8 cellular contexts compared by ENCODE assay signal in genomic region chr14:73729015-73729330, GRCh38. TPM values are rescaled to one million over a fixed set of nuclear protein-coding genes. Genes with fewer than 3 reads are reported as not detected.
A peak's percentile ranks its signal among the peaks of the same experiment; 100 is the strongest.
DNase-seq lines count a peak whose midpoint lies in the region; ATAC-seq and TF ChIP-seq lines count a peak whose summit lies in the region.

No MANE protein-coding gene starts in this region.

- no peak overlapping the region for H2AFZ ChIP-seq in mesenchymal stem cell (ENCODE audit: low read depth, low read length)

- H3K23ac ChIP-seq in mesenchymal stem cell (ENCODE audit: low read length in 2 of 2), result no peak overlapping the region

- 86% methylated on average over 1 of the region's 1 CpG for WGBS in mesenchymal stem cell
- WGBS in suprapubic skin, result 86% methylated on average over 1 of the region's 1 CpG

- H3K9ac ChIP-seq in mesenchymal stem cell (ENCODE audit: low read length), result peak overlapping the region; percentile 69

- no peak overlapping the region for H3K4me3 Mint-ChIP-seq in activated CD8-positive, alpha-beta memory T cell treated with anti-CD3 and anti-CD28 coated beads, Interleukin-2, amount 10 ng/mL, durations not matched to agents 7 days and 5 days

- no peak overlapping the region for H4K8ac ChIP-seq in mesenchymal stem cell (ENCODE audit: low read length)

- no peak for DNase-seq in activated CD8-positive, alpha-beta memory T cell treated with anti-CD3 and anti-CD28 coated beads, Interleukin-2, amount 10 ng/mL, durations not matched to agents 7 days and 5 days
- DNase-seq in activated CD8-positive, alpha-beta memory T cell treated with anti-CD3 and anti-CD28 coated beads, Interleukin-2, amount 50 U/mL, for 48 hours, result no peak
- DNase-seq in activated naive CD4-positive, alpha-beta T cell treated with anti-CD3 and anti-CD28 coated beads, Interleukin-2, amount 50 U/mL, for 72 hours (ENCODE audit: low spot score in 2 of 2), result no peak
- DNase-seq in mesenchymal stem cell (no peak), suprapubic skin (ENCODE audit: low spot score in 2 of 2) (no peak), HCEC 1CT (no peak)

- no peak overlapping the region for H2BK12ac ChIP-seq in mesenchymal stem cell (ENCODE audit: low read length in 2 of 2)

- H3K4me2 ChIP-seq in mesenchymal stem cell (ENCODE audit: low read length, poor library complexity, severe bottlenecking), result no peak overlapping the region

- peaks cover 37% of the 10 kb centered on the region for H3K4me1 ChIP-seq in mesenchymal stem cell (ENCODE audit: control insufficient read depth, insufficient read depth, low read depth, low read length)
- H3K4me1 ChIP-seq in suprapubic skin, result peaks cover 68% of the 10 kb centered on the region

- no peak overlapping the region for H3K4me3 ChIP-seq in mesenchymal stem cell (ENCODE audit: insufficient read depth in 1 of 2, low read depth in 1 of 2, low read length in 2 of 2)
- H3K4me3 ChIP-seq in suprapubic skin, result no peak overlapping the region

- H3K27ac ChIP-seq in mesenchymal stem cell (ENCODE audit: low read length, poor library complexity, severe bottlenecking) (peak overlapping the region; percentile 2), suprapubic skin (peak overlapping the region; percentile 48)

- H3K27ac Mint-ChIP-seq in activated CD8-positive, alpha-beta memory T cell treated with anti-CD3 and anti-CD28 coated beads, Interleukin-2, amount 10 ng/mL, durations not matched to agents 7 days and 5 days, result peak overlapping the region; percentile 78
- peak overlapping the region; percentile 77 to 95 for H3K27ac Mint-ChIP-seq in activated naive CD4-positive, alpha-beta T cell treated with anti-CD3 and anti-CD28 coated beads, Interleukin-2, amount 50 U/mL, for 72 hours

- peak; percentile 29 for ATAC-seq in activated CD8-positive, alpha-beta memory T cell treated with anti-CD3 and anti-CD28 coated beads, Interleukin-2, amount 10 ng/mL, durations not matched to agents 7 days and 5 days
- ATAC-seq in activated naive CD4-positive, alpha-beta T cell treated with anti-CD3 and anti-CD28 coated beads, Interleukin-2, amount 50 U/mL, for 72 hours, result peak; percentile 20 to 28
- ATAC-seq in HG02588 (IDR thresholded peaks at IDR 0.05; ENCODE audit: unreplicated experiment), result no peak
- ATAC-seq in GM21367 (IDR thresholded peaks at IDR 0.05; ENCODE audit: unreplicated experiment), result no peak

- H2BK15ac ChIP-seq in mesenchymal stem cell (ENCODE audit: low read depth, poor library complexity, severe bottlenecking), result no peak overlapping the region

- CTCF ChIA-PET in activated CD8-positive, alpha-beta memory T cell treated with anti-CD3 and anti-CD28 coated beads, Interleukin-2, amount 10 ng/mL, durations not matched to agents 7 days and 5 days (lab: Charles Lee), result interaction anchor here (0.8 to 9.7 kb wide), 30 partner anchors 9 to 221 kb away, joined by 3 to 136 read pairs (median 6); partner anchors contain the start of genes COQ6, FAM161B and ZNF410

- H3K27me3 ChIP-seq in mesenchymal stem cell (ENCODE audit: control insufficient read depth in 1 of 2, insufficient read depth in 1 of 2, low read length in 2 of 2) (no peaks in the 10 kb centered on the region), suprapubic skin (no peaks in the 10 kb centered on the region)

- no peak for TF ChIP-seq CTCF in suprapubic skin (IDR thresholded peaks at IDR 0.05)

- no peak overlapping the region for H2BK5ac ChIP-seq in mesenchymal stem cell (ENCODE audit: low read depth, low read length, poor library complexity, severe bottlenecking)

- no peaks in the 10 kb centered on the region for H3K9me3 ChIP-seq in mesenchymal stem cell (ENCODE audit: control insufficient read depth, low read length)
- no peaks in the 10 kb centered on the region for H3K9me3 ChIP-seq in suprapubic skin

- no peak overlapping the region for H2AK5ac ChIP-seq in mesenchymal stem cell (ENCODE audit: low read length, severe bottlenecking)

- H4K91ac ChIP-seq in mesenchymal stem cell (ENCODE audit: low read length), result no peak overlapping the region

- peaks cover 25% of the 10 kb centered on the region for H3K79me1 ChIP-seq in mesenchymal stem cell (replicated peaks; ENCODE audit: low read length, poor library complexity, severe bottlenecking)

- H2BK120ac ChIP-seq in mesenchymal stem cell (ENCODE audit: low read depth, low read length), result no peak overlapping the region

- no peak for TF ChIP-seq POLR2A in suprapubic skin (IDR thresholded peaks at IDR 0.05)

- no peak overlapping the region for H3K18ac ChIP-seq in mesenchymal stem cell (ENCODE audit: low read depth in 1 of 2, low read length in 2 of 2)

- H3K4ac ChIP-seq in mesenchymal stem cell (ENCODE audit: low read depth in 1 of 2, low read length in 2 of 2), result no peak overlapping the region

- no peaks in the 10 kb centered on the region for H3K9me3 Mint-ChIP-seq in activated CD8-positive, alpha-beta memory T cell treated with anti-CD3 and anti-CD28 coated beads, Interleukin-2, amount 10 ng/mL, durations not matched to agents 7 days and 5 days (ENCODE audit: low read depth)
- H3K9me3 Mint-ChIP-seq in activated naive CD4-positive, alpha-beta T cell treated with anti-CD3 and anti-CD28 coated beads, Interleukin-2, amount 50 U/mL, for 72 hours, result no peaks in the 10 kb centered on the region

- H3K27me3 Mint-ChIP-seq in activated CD8-positive, alpha-beta memory T cell treated with anti-CD3 and anti-CD28 coated beads, Interleukin-2, amount 10 ng/mL, durations not matched to agents 7 days and 5 days, result no peaks in the 10 kb centered on the region

- no peak for TF ChIP-seq EP300 in suprapubic skin (IDR thresholded peaks at IDR 0.05)

- H3K36me3 Mint-ChIP-seq in activated CD8-positive, alpha-beta memory T cell treated with anti-CD3 and anti-CD28 coated beads, Interleukin-2, amount 10 ng/mL, durations not matched to agents 7 days and 5 days, result peaks cover 51% of the 10 kb centered on the region
- H3K36me3 Mint-ChIP-seq in activated naive CD4-positive, alpha-beta T cell treated with anti-CD3 and anti-CD28 coated beads, Interleukin-2, amount 50 U/mL, for 72 hours, result peaks cover 24 to 35% of the 10 kb centered on the region in 2 donors

- H3K14ac ChIP-seq in mesenchymal stem cell (ENCODE audit: low read length in 2 of 2), result no peak overlapping the region

- peaks cover 42% of the 10 kb centered on the region for H3K4me1 Mint-ChIP-seq in activated CD8-positive, alpha-beta memory T cell treated with anti-CD3 and anti-CD28 coated beads, Interleukin-2, amount 10 ng/mL, durations not matched to agents 7 days and 5 days

- H3K36me3 ChIP-seq in mesenchymal stem cell (ENCODE audit: control insufficient read depth in 1 of 2, insufficient read depth in 2 of 2, low read depth in 1 of 2, low read length in 2 of 2) (peaks cover 61 to 67% of the 10 kb centered on the region in 2 experiments), suprapubic skin (peaks cover 81% of the 10 kb centered on the region)

RNA-seq across cellular contexts. Expression of gene PNMA1, which starts 14.8 kb away (rescaled TPM):
- 10 to 100 TPM; 27.1 to 36.6 TPM for total RNA-seq in activated CD8-positive, alpha-beta memory T cell treated with anti-CD3 and anti-CD28 coated beads, Interleukin-2, amount 10 ng/mL, durations not matched to agents 7 days and 5 days
- total RNA-seq in activated naive CD4-positive, alpha-beta T cell treated with anti-CD3 and anti-CD28 coated beads, Interleukin-2, amount 50 U/mL, for 72 hours, result 10 to 100 TPM; 26.7 to 29.2 TPM
- polyA plus RNA-seq in mesenchymal stem cell (2013, experiment 1 of 2), result 53.1 TPM
- 53.5 TPM for polyA plus RNA-seq in mesenchymal stem cell (2013, experiment 2 of 2)
- 1 to 10 TPM; 5.2 to 9.8 (median 6.4) TPM for total RNA-seq in suprapubic skin

Comparison
In these comparisons a context has a peak if more than half of its experiments do, and no peak if none do; other contexts are left out.
1. ATAC-seq: peak in activated CD8-positive, alpha-beta memory T cell treated with anti-CD3 and anti-CD28 coated beads, Interleukin-2, amount 10 ng/mL, durations not matched to agents 7 days and 5 days (single experiment) and activated naive CD4-positive, alpha-beta T cell treated with anti-CD3 and anti-CD28 coated beads, Interleukin-2, amount 50 U/mL, for 72 hours (2 of 2); none in HG02588 (single experiment) and GM21367 (single experiment).